ENCODE assay signal across 9 cellular contexts in genomic region chr17:43211123-43211479, GRCh38. TPM values are rescaled to one million over a fixed set of nuclear protein-coding genes. Genes with fewer than 3 reads are reported as not detected.
DNase-seq lines count a peak whose midpoint lies in the region; ATAC-seq, FAIRE-seq and TF ChIP-seq lines count a peak whose summit lies in the region.
"Had no signal": no experiment of that assay in that cellular context is flagged by ENCODE, and none has a peak within 500 bp of the region (broad histone marks: within the 10 kb centered on the region; RNA-seq: fewer than 3 reads in every experiment).

No MANE protein-coding gene starts in this region.

- no peak for TF ChIP-seq CTCF in IMR-90 (conservative IDR thresholded peaks at IDR 0.05; ENCODE audit: low read depth, low read length)
- no peak for TF ChIP-seq CTCF in bronchial epithelial cell (IDR thresholded peaks at IDR 0.05; ENCODE audit: insufficient read depth, low read length, severe bottlenecking)
- no peak for TF ChIP-seq CTCF in mesothelial cell of epicardium (IDR thresholded peaks at IDR 0.05; ENCODE audit: unreplicated experiment)

- peak overlapping the region; percentile 51 for H2AK9ac ChIP-seq in IMR-90 (replicated peaks; ENCODE audit: low read depth, low read length, poor library complexity)

- H3K36me3 Mint-ChIP-seq in mesothelial cell of epicardium = peaks cover 14% of the 10 kb centered on the region

- H3K14ac ChIP-seq in IMR-90 (replicated peaks; ENCODE audit: low read depth, low read length) = peak overlapping the region; percentile 83

- peak overlapping the region; percentile 93 for H3K27ac Mint-ChIP-seq in mesothelial cell of epicardium

- no peaks in the 10 kb centered on the region for H3K9me3 ChIP-seq in IMR-90 (ENCODE audit: control insufficient read depth, insufficient read depth, low read length)

- TF ChIP-seq POLR2A in IMR-90 (IDR thresholded peaks at IDR 0.05; ENCODE audit: low read depth, low read length) (no peak), erythroblast (IDR thresholded peaks at IDR 0.05; ENCODE audit: low read length) (no peak)

- H4K20me1 ChIP-seq in IMR-90 (ENCODE audit: insufficient read depth, low read length) = no peaks in the 10 kb centered on the region

- no peak for FAIRE-seq in bronchial epithelial cell (lab: Jason Lieb, UNC)
- no peak for FAIRE-seq in frontal cortex (lab: Jason Lieb, UNC)

- intact Hi-C loops in IMR-90 (cut with micrococcal nuclease) = loop anchor here (1.0 to 10.0 kb wide), 2 partner anchors 105 to 304 kb away; no protein-coding TSS in a partner anchor

- peak; percentile 3; the same call in 1 of the 2 replicates for ATAC-seq in IMR-90 (ENCODE audit: low read depth)

- peak overlapping the region; percentile 73 for H2BK5ac ChIP-seq in IMR-90 (ENCODE audit: low read depth, low read length, poor library complexity, severe bottlenecking)

- H3K27me3 ChIP-seq in ACC112 (ENCODE audit: insufficient read depth, low read length) (no peaks in the 10 kb centered on the region), IMR-90 (ENCODE audit: control insufficient read depth, insufficient read depth, low read length) (no peaks in the 10 kb centered on the region), bronchial epithelial cell (ENCODE audit: control insufficient read depth, insufficient read depth, low read length) (no peaks in the 10 kb centered on the region)

- H2BK120ac ChIP-seq in IMR-90 (ENCODE audit: low read depth, low read length) = peak overlapping the region; percentile 70

- POLR2A ChIA-PET in IMR-90 (lab: Charles Lee; ENCODE audit: unreplicated experiment) = interaction anchor here (1.0 kb wide), 1 partner anchor 105 kb away, joined by 6 read pairs; no protein-coding TSS in a partner anchor

- dilution Hi-C loops in IMR-90 (cut with HindIII; ENCODE audit: low sequenced_read_pairs, unreplicated experiment) = no loop called here

- H3K4me1 ChIP-seq in ACC112 (ENCODE audit: control insufficient read depth, insufficient read depth, low read length, unreplicated experiment) = peaks cover 27% of the 10 kb centered on the region
- peaks cover 16% of the 10 kb centered on the region for H3K4me1 ChIP-seq in IMR-90 (ENCODE audit: control insufficient read depth, insufficient read depth, low read length)

- peak overlapping the region; percentile 81 for H3K56ac ChIP-seq in IMR-90 (ENCODE audit: extremely low read depth, insufficient read depth, low read length)

- H3K79me2 ChIP-seq in ACC112 (ENCODE audit: control insufficient read depth, insufficient read depth, low read length, unreplicated experiment) = peaks cover 15% of the 10 kb centered on the region

- H3K4me2 ChIP-seq in IMR-90 (ENCODE audit: low read depth, low read length) = peak overlapping the region; percentile 70

- H2AFZ ChIP-seq in ACC112 (ENCODE audit: low read length, unreplicated experiment) (peak overlapping the region; percentile 78), IMR-90 (replicated peaks; ENCODE audit: low read length, poor library complexity) (peak overlapping the region; percentile 81)

- in situ Hi-C loops in IMR-90 (cut with MboI; ENCODE audit: low sequenced_read_pairs) = loop anchor here (25.0 kb wide), 1 partner anchor 101 kb away; no protein-coding TSS in a partner anchor

- peak overlapping the region; percentile 98 for H4K5ac ChIP-seq in IMR-90 (ENCODE audit: low read depth, low read length)

- peak overlapping the region; percentile 69; the same call in 1 of the 2 replicates for H2BK20ac ChIP-seq in IMR-90 (ENCODE audit: low read depth, low read length)

- peak overlapping the region; percentile 33 for H2AK5ac ChIP-seq in IMR-90 (ENCODE audit: low read depth, low read length)

- H4K91ac ChIP-seq in IMR-90 (ENCODE audit: insufficient read depth, low read depth, low read length) = peak overlapping the region; percentile 83

- H3K9me3 Mint-ChIP-seq in mesothelial cell of epicardium = no peaks in the 10 kb centered on the region

- H3K36me3 ChIP-seq in ACC112 (ENCODE audit: insufficient read depth, low read length) = peaks cover 28% of the 10 kb centered on the region; the same call in 1 of the 2 replicates
- peaks cover 24% of the 10 kb centered on the region for H3K36me3 ChIP-seq in IMR-90 (ENCODE audit: control insufficient read depth, insufficient read depth, low read length)
- peaks cover 5% of the 10 kb centered on the region for H3K36me3 ChIP-seq in bronchial epithelial cell (ENCODE audit: control insufficient read depth, insufficient read depth, low read length)

- BruUV-seq in IMR-90 (replicated peaks; lab: Mats Ljungman, UMichigan) = TSS peak; percentile 74

- CTCF ChIA-PET in IMR-90 (lab: Yijun Ruan, JAX) = no interaction called here

- peak overlapping the region; percentile 54; the same call in 1 of the 3 replicates for H2BK15ac ChIP-seq in IMR-90 (ENCODE audit: low read depth, low read length)

- peak overlapping the region; percentile 95 for H3K23ac ChIP-seq in IMR-90 (ENCODE audit: low read depth, low read length)

- H3K18ac ChIP-seq in IMR-90 (ENCODE audit: low read depth, low read length) = peak overlapping the region; percentile 42

- WGBS in IMR-90 (ENCODE audit: extremely low coverage in 2 of 2, insufficient read length in 1 of 2), 2 experiments = 80% methylated on average over 1 of the region's 2 CpGs; no CpG with 5 or more reads in 1 of the 2 experiments

- H3K4me3 Mint-ChIP-seq in mesothelial cell of epicardium = peak overlapping the region; percentile 93

- DNase-seq in IMR-90 = no peak
- DNase-seq in bronchial epithelial cell (ENCODE audit: low read depth) = no peak
- no peak for DNase-seq in mesothelial cell of epicardium (ENCODE audit: low spot score in 2 of 2, unreplicated experiment in 2 of 2)
- no peak for DNase-seq in erythroblast (lab: John Stamatoyannopoulos, UW)
- no peak for DNase-seq in middle frontal gyrus (ENCODE audit: extremely low spot score, low spot score)
- no peak for DNase-seq in frontal cortex (ENCODE audit: low spot score in 2 of 2)
- no peak for DNase-seq in NCI-H524 treated with DMSO at 0.1 percent for 48 hours (lab: John Stamatoyannopoulos, UW)
- DNase-seq: NCI-H1436 had no signal

- peak overlapping the region; percentile 53 to 96 for H4K8ac ChIP-seq in IMR-90 (ENCODE audit: low read depth in 2 of 2, low read length in 2 of 2)

- H3K27ac ChIP-seq in ACC112 (ENCODE audit: low read depth, low read length) (peak overlapping the region; percentile 83), IMR-90 (ENCODE audit: insufficient read depth, low read length) (peak overlapping the region; percentile 84)

- peaks cover 18% of the 10 kb centered on the region for H3K9me1 ChIP-seq in IMR-90 (ENCODE audit: insufficient read depth, low read length)

- peak overlapping the region; percentile 69 for H3K9ac ChIP-seq in IMR-90 (ENCODE audit: low read depth, low read length)

- peaks cover 18 to 40% of the 10 kb centered on the region in 2 experiments for H3K79me1 ChIP-seq in IMR-90 (ENCODE audit: low read depth in 1 of 2, low read length in 2 of 2)

- TF ChIP-seq RAD21 in IMR-90 (IDR thresholded peaks at IDR 0.05; ENCODE audit: low read length) = no peak

- H3K4ac ChIP-seq in IMR-90 (ENCODE audit: low read depth, low read length) = peak overlapping the region; percentile 87

- no peaks in the 10 kb centered on the region for H3K27me3 Mint-ChIP-seq in mesothelial cell of epicardium (ENCODE audit: low read depth)

- H3K4me1 Mint-ChIP-seq in mesothelial cell of epicardium = peaks cover 20% of the 10 kb centered on the region

- H3K4me3 ChIP-seq in ACC112 (ENCODE audit: low read depth, low read length) (peak overlapping the region; percentile 96), IMR-90 (ENCODE audit: insufficient read depth, low read depth, low read length) (peak overlapping the region; percentile 74), bronchial epithelial cell (ENCODE audit: low read depth, low read length) (peak overlapping the region; percentile 44)

TF ChIP-seq in IMR-90, 13 proteins besides CTCF, POLR2A, EP300 and RAD21:
- no peak for TF ChIP-seq BHLHE40 (IDR thresholded peaks at IDR 0.05; ENCODE audit: low read depth, low read length)

RNA-seq across cellular contexts. Expression of gene TMEM106A, which starts 0.6 kb away (rescaled TPM):
- total RNA-seq in IMR-90 (2012; rRNA removed) (1.4 and 2.2 TPM in 2 replicates), bronchial epithelial cell (0.26 and 0.38 TPM in 2 replicates), mesothelial cell of epicardium (12.6 to 14.1 TPM (median 13.3 TPM) in 3 replicates), frontal cortex (under 0.01 TPM)
- polyA plus RNA-seq in IMR-90 (2012; rRNA removed) = 7.4 and 7.5 TPM in 2 replicates
- polyA plus RNA-seq in IMR-90 (2012; cell fraction: cytosol; rRNA removed) = 4.9 and 5.4 TPM in 2 replicates
- polyA plus RNA-seq in IMR-90 (2012; cell fraction: nucleus; rRNA removed; ENCODE audit: low replicate concordance) = 14.9 and 16.3 TPM in 2 replicates

RNA-seq across cellular contexts. Expression of gene CCDC200, which starts 17.3 kb away (rescaled TPM):
- total RNA-seq in IMR-90 (2012; rRNA removed) (not detected in 2 replicates), bronchial epithelial cell (not detected in 2 replicates), mesothelial cell of epicardium (not detected in 3 replicates), frontal cortex (not detected)
- polyA plus RNA-seq in IMR-90 (2012; rRNA removed) = not detected in 2 replicates
- polyA plus RNA-seq in IMR-90 (2012; cell fraction: cytosol; rRNA removed) = not detected in 2 replicates
- polyA plus RNA-seq in IMR-90 (2012; cell fraction: nucleus; rRNA removed; ENCODE audit: low replicate concordance) = not detected in 2 replicates

RNA-seq across cellular contexts. Expression of gene RNU2-1, which starts 22.7 kb away (rescaled TPM):
- not detected in 2 replicates for total RNA-seq in IMR-90 (2012; rRNA removed)
- polyA plus RNA-seq in IMR-90 (2012; rRNA removed) = not detected in 2 replicates
- not detected in 2 replicates for polyA plus RNA-seq in IMR-90 (2012; cell fraction: cytosol; rRNA removed)
- not detected in 2 replicates for polyA plus RNA-seq in IMR-90 (2012; cell fraction: nucleus; rRNA removed; ENCODE audit: low replicate concordance)
- not detected in 2 replicates for total RNA-seq in bronchial epithelial cell
- total RNA-seq in mesothelial cell of epicardium = 5,898 to 7,362 TPM (median 7,002 TPM) in 3 replicates
- total RNA-seq in frontal cortex = not detected

RNA-seq across cellular contexts. Expression of gene NBR1, which starts 40.1 kb away (rescaled TPM):
- total RNA-seq in IMR-90 (2012; rRNA removed) (105 and 132 TPM in 2 replicates), bronchial epithelial cell (51.9 and 74.5 TPM in 2 replicates), mesothelial cell of epicardium (61.6 to 63.5 TPM (median 63.3 TPM) in 3 replicates), frontal cortex (66.0 TPM)
- polyA plus RNA-seq in IMR-90 (2012; rRNA removed) = 47.7 and 52.4 TPM in 2 replicates
- 24.9 and 33.5 TPM in 2 replicates for polyA plus RNA-seq in IMR-90 (2012; cell fraction: cytosol; rRNA removed)
- 9.6 and 31.7 TPM in 2 replicates for polyA plus RNA-seq in IMR-90 (2012; cell fraction: nucleus; rRNA removed; ENCODE audit: low replicate concordance)

Comparison
In these comparisons a context has a peak if more than half of its experiments do, and no peak if none do; other contexts are left out.
1. H3K4me3 ChIP-seq: peak in every context shown above with its lines; median percentile 96 in ACC112; 74 in IMR-90; 44 in bronchial epithelial cell.
2. RNA of gene RNU2-1, which starts 22.7 kb away (total RNA-seq): 5,898 to 7,362 TPM in mesothelial cell of epicardium; not detected in IMR-90, not detected in bronchial epithelial cell and not detected in frontal cortex (single experiment); every median in the first group is over 1,000 times any median in the second.